Comparison of ENCODE assay signal across 21 cellular contexts in the genomic region with DNA sequence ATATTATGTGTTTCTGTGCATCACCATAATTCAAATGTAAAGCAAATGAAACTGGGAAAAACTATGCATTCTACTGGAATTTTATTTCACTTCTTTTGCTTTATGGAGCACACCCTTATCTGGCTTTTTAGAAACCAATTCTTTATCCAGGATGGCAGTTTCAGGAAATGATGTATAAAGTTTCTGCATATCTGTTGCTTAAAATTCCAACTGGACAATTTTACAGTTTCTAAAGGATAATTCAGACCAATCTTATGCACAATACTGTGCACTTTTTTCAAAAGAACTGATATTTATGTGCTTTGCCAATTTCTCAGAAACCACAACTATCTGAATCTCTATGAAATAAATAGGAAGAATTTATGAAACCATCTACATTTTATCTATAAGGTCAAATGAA.
DNase-seq lines count a peak whose midpoint lies in the region; ATAC-seq and TF ChIP-seq lines count a peak whose summit lies in the region.
"Had no signal": no experiment of that assay in that cellular context is flagged by ENCODE, and none has a peak within 500 bp of the region (broad histone marks: within the 10 kb centered on the region; RNA-seq: fewer than 3 reads in every experiment).

No MANE protein-coding gene starts in this region.

- no peak for TF ChIP-seq CTCF in nephron (IDR thresholded peaks at IDR 0.05; ENCODE audit: unreplicated experiment in 3 of 3)
- no peak for TF ChIP-seq CTCF in osteocyte (IDR thresholded peaks at IDR 0.05)

- H3K9me3 ChIP-seq in SK-N-MC (ENCODE audit: low read depth, low read length) = no peaks in the 10 kb centered on the region
- H3K9me3 ChIP-seq: A549; BE2C; BLaER1 treated with 17β-estradiol and CSF1 and Interleukin-3, amounts not matched to agents 10 nM and 100 nM; HAP-1 had no signal

- H3K27me3 Mint-ChIP-seq in nephron (ENCODE audit: low read depth) (no peaks in the 10 kb centered on the region), osteocyte (ENCODE audit: unreplicated experiment) (peaks cover 37% of the 10 kb centered on the region)
- peaks cover 7% of the 10 kb centered on the region for H3K27me3 Mint-ChIP-seq in activated T-helper 17 cell treated with anti-CD3 and anti-CD28 coated beads, Interleukin-2, amount 50 U/mL, for 72 hours
- H3K27me3 Mint-ChIP-seq: CD8-positive, alpha-beta memory T cell had no signal

- H3K9me3 Mint-ChIP-seq in nephron (peaks cover 22% of the 10 kb centered on the region), osteocyte (ENCODE audit: unreplicated experiment) (peaks cover 5% of the 10 kb centered on the region)
- H3K9me3 Mint-ChIP-seq in activated T-helper 17 cell treated with anti-CD3 and anti-CD28 coated beads, Interleukin-2, amount 50 U/mL, for 72 hours = no peaks in the 10 kb centered on the region
- H3K9me3 Mint-ChIP-seq: CD4-positive, alpha-beta T cell had no signal

- no peak overlapping the region for H3K27ac ChIP-seq in SK-N-MC
- H3K27ac ChIP-seq: A549; BLaER1 treated with 17β-estradiol and CSF1 and Interleukin-3, amounts not matched to agents 10 nM and 100 nM had no signal

- ATAC-seq in GM18873 (IDR thresholded peaks at IDR 0.05; ENCODE audit: low FRiP score, unreplicated experiment) = no peak
- no peak for ATAC-seq in activated T-helper 17 cell treated with anti-CD3 and anti-CD28 coated beads, Interleukin-2, amount 50 U/mL, for 72 hours (replicated peaks)
- ATAC-seq: A549 had no signal

- H3K36me3 Mint-ChIP-seq in nephron (ENCODE audit: low read depth) = peaks cover 24% of the 10 kb centered on the region
- H3K36me3 Mint-ChIP-seq in osteocyte (ENCODE audit: unreplicated experiment) = no peaks in the 10 kb centered on the region
- H3K36me3 Mint-ChIP-seq in activated T-helper 17 cell treated with anti-CD3 and anti-CD28 coated beads, Interleukin-2, amount 50 U/mL, for 72 hours (ENCODE audit: low read depth) = no peaks in the 10 kb centered on the region
- H3K36me3 Mint-ChIP-seq: CD14-positive monocyte; CD8-positive, alpha-beta memory T cell had no signal

- no peak overlapping the region for H3K4me3 Mint-ChIP-seq in nephron
- no peak overlapping the region for H3K4me3 Mint-ChIP-seq in osteocyte (ENCODE audit: unreplicated experiment)
- no peak overlapping the region for H3K4me3 Mint-ChIP-seq in activated T-helper 17 cell treated with anti-CD3 and anti-CD28 coated beads, Interleukin-2, amount 50 U/mL, for 72 hours
- H3K4me3 Mint-ChIP-seq: CD14-positive monocyte; CD4-positive, alpha-beta T cell; CD8-positive, alpha-beta memory T cell; HFFc6 had no signal

- H3K9ac ChIP-seq in SK-N-MC (ENCODE audit: insufficient read length) = no peak overlapping the region
- H3K9ac ChIP-seq: BLaER1 treated with 17β-estradiol and CSF1 and Interleukin-3, amounts not matched to agents 10 nM and 100 nM had no signal

- peaks cover 5% of the 10 kb centered on the region for H3K4me1 Mint-ChIP-seq in nephron
- H3K4me1 Mint-ChIP-seq in osteocyte (ENCODE audit: unreplicated experiment) = peaks cover 14% of the 10 kb centered on the region
- no peaks in the 10 kb centered on the region for H3K4me1 Mint-ChIP-seq in activated T-helper 17 cell treated with anti-CD3 and anti-CD28 coated beads, Interleukin-2, amount 50 U/mL, for 72 hours
- H3K4me1 Mint-ChIP-seq: CD14-positive monocyte; CD8-positive, alpha-beta memory T cell had no signal

- H3K27ac Mint-ChIP-seq in nephron (peak overlapping the region in 2 of 3 experiments; percentile 14 to 77), osteocyte (ENCODE audit: unreplicated experiment) (peak overlapping the region; percentile 12)
- no peak overlapping the region for H3K27ac Mint-ChIP-seq in activated T-helper 17 cell treated with anti-CD3 and anti-CD28 coated beads, Interleukin-2, amount 50 U/mL, for 72 hours
- H3K27ac Mint-ChIP-seq: CD14-positive monocyte; CD4-positive, alpha-beta T cell; CD8-positive, alpha-beta memory T cell; HFFc6 had no signal

- H3K36me3 ChIP-seq in SK-N-MC (ENCODE audit: insufficient read depth, low read length) = no peaks in the 10 kb centered on the region
- H3K36me3 ChIP-seq: BE2C; BLaER1 treated with 17β-estradiol and CSF1 and Interleukin-3, amounts not matched to agents 10 nM and 100 nM; HAP-1 had no signal

- DNase-seq in SK-N-MC (ENCODE audit: low read depth, low spot score) (no peak), osteocyte (ENCODE audit: extremely low spot score, unreplicated experiment) (no peak)
- DNase-seq in stimulated activated CD4-positive, alpha-beta T cell treated with anti-CD3 and anti-CD28 coated beads, Interleukin-2, amount 100 ng/mL, for 48 hours = no peak
- DNase-seq: 8988T; ACHN; AML-193; BE2C; CD4-positive, alpha-beta T cell; CD8-positive, alpha-beta memory T cell; DMS53; DMS79 treated with DMSO at 0.1 percent for 48 hours; GF-D8; GOT3; HFFc6 had no signal

- H3K4me3 ChIP-seq in SK-N-MC = 0 out of 2 replicates have a peak overlapping the region, but pooled peaks have one; percentile 34
- H3K4me3 ChIP-seq: A549; BLaER1 treated with 17β-estradiol and CSF1 and Interleukin-3, amounts not matched to agents 10 nM and 100 nM; HAP-1 had no signal
